Comparison of ENCODE assay signal across 24 cellular contexts in genomic region chr6:158381214-158381613, GRCh38.
"Had no signal": no experiment of that assay in that cellular context is flagged by ENCODE, and none has a peak within 500 bp of the region (broad histone marks: within the 10 kb centered on the region; RNA-seq: fewer than 3 reads in every experiment).

No MANE protein-coding gene starts in this region.

- H3K4me1 ChIP-seq: left ventricle myocardium inferior, prostate gland, right atrium auricular region had no signal

- H3K27ac ChIP-seq: body of pancreas, cardiac muscle cell, epithelial cell of prostate, left ventricle myocardium inferior, neutrophil, ovary, prostate gland, right atrium auricular region, thyroid gland, upper lobe of right lung had no signal

- H3K36me3 ChIP-seq: cardiac muscle cell, left ventricle myocardium inferior, neutrophil, ovary, prostate gland, right atrium auricular region, thyroid gland, upper lobe of right lung had no signal

- DNase-seq: activated CD4-positive, alpha-beta T cell treated with anti-CD3 and anti-CD28 coated beads for 1 hour; activated CD4-positive, alpha-beta T cell treated with anti-CD3 and anti-CD28 coated beads, Interleukin-2, amount 50 U/mL, for 1 hour; activated CD8-positive, alpha-beta T cell treated with anti-CD3 and anti-CD28 coated beads, Interleukin-2, amount 10 ng/mL, durations not matched to agents 7 days and 5 days; activated gamma-delta T cell treated with Interleukin-2 at 50 U/mL for 16 hours; activated T-cell treated with anti-CD3 and anti-CD28 coated beads, Interleukin-2, amount 50 U/mL, for 1 hour; anterior cingulate cortex; body of pancreas; cortex of kidney; foreskin melanocyte; hypothalamus; left ventricle myocardium inferior; midbrain; natural killer cell; ovary; stimulated activated CD4-positive, alpha-beta T cell treated with anti-CD3 and anti-CD28 coated beads, Interleukin-4, amount 100 ng/mL, for 4 hours; stimulated activated naive CD8-positive, alpha-beta T cell treated with anti-CD3 and anti-CD28 coated beads, Interleukin-15, Interleukin-2, amounts not matched to agents 100 U/mL and 50 U/mL, for 24 hours; substantia nigra; thyroid gland; upper lobe of right lung had no signal

- ATAC-seq: activated CD8-positive, alpha-beta T cell treated with anti-CD3 and anti-CD28 coated beads, Interleukin-2, amount 10 ng/mL, durations not matched to agents 7 days and 5 days; body of pancreas; natural killer cell; stimulated activated naive CD8-positive, alpha-beta T cell treated with anti-CD3 and anti-CD28 coated beads, Interleukin-15, Interleukin-2, amounts not matched to agents 100 U/mL and 50 U/mL, for 24 hours; upper lobe of right lung had no signal

- H3K9me3 ChIP-seq: body of pancreas, left ventricle myocardium inferior, neutrophil, ovary, prostate gland, right atrium auricular region, thyroid gland, upper lobe of right lung had no signal

- H3K4me3 ChIP-seq: body of pancreas, cardiac muscle cell, left ventricle myocardium inferior, ovary, prostate gland, right atrium auricular region, thyroid gland, upper lobe of right lung had no signal

- H3K27me3 ChIP-seq: body of pancreas, cardiac muscle cell, neutrophil, ovary, right atrium auricular region, thyroid gland, upper lobe of right lung had no signal
